Comparison of ENCODE assay signal across 30 cellular contexts in genomic region chr5:62561896-62562295, GRCh38.
"Had no signal": no experiment of that assay in that cellular context is flagged by ENCODE, and none has a peak within 500 bp of the region (broad histone marks: within the 10 kb centered on the region; RNA-seq: fewer than 3 reads in every experiment).

No MANE protein-coding gene starts in this region.

- H3K4me3 ChIP-seq: ascending aorta, cardiac muscle cell, colonic mucosa had no signal

- H3K9me3 ChIP-seq: ascending aorta, colonic mucosa had no signal

- H3K27me3 ChIP-seq: ascending aorta, cardiac muscle cell, colonic mucosa had no signal

- DNase-seq: activated B cell treated with CpG ODN at 0.5 μM for 24 hours; activated CD4-positive, alpha-beta memory T cell treated with anti-CD3 and anti-CD28 coated beads, Interleukin-2, amount 10 ng/mL, durations not matched to agents 7 days and 5 days; activated CD4-positive, alpha-beta T cell treated with anti-CD3 and anti-CD28 coated beads for 4 hours; activated CD4-positive, alpha-beta T cell treated with anti-CD3 and anti-CD28 coated beads, Interleukin-2, amount 10 ng/mL, durations not matched to agents 24 days and 14 days; activated CD4-positive, alpha-beta T cell treated with anti-CD3 and anti-CD28 coated beads, Interleukin-2, amount 50 U/mL, for 1 hour; activated CD4-positive, alpha-beta T cell treated with anti-CD3 and anti-CD28 coated beads, Interleukin-2, amount 50 U/mL, for 48 hours; activated CD4-positive, CD25-positive, alpha-beta regulatory T cell treated with anti-CD3 and anti-CD28 coated beads, Interleukin-2, amount 50 U/mL, for 72 hours; activated CD8-positive, alpha-beta memory T cell treated with anti-CD3 and anti-CD28 coated beads for 24 hours; activated CD8-positive, alpha-beta memory T cell treated with anti-CD3 and anti-CD28 coated beads, Interleukin-2, amount 10 ng/mL, durations not matched to agents 7 days and 5 days; activated CD8-positive, alpha-beta memory T cell treated with anti-CD3 and anti-CD28 coated beads, Interleukin-2, amount 50 U/mL, for 48 hours; activated CD8-positive, alpha-beta T cell treated with anti-CD3 and anti-CD28 coated beads, Interleukin-2, amount 10 ng/mL, durations not matched to agents 7 days and 5 days; activated effector memory CD4-positive, alpha-beta T cell treated with Interleukin-2 at 50 U/mL for 16 hours; activated gamma-delta T cell; activated naive CD4-positive, alpha-beta T cell treated with anti-CD3 and anti-CD28 coated beads, Interleukin-2, amount 10 ng/mL, durations not matched to agents 7 days and 5 days; activated naive CD4-positive, alpha-beta T cell treated with Interleukin-2 at 50 U/mL for 16 hours; activated naive CD8-positive, alpha-beta T cell treated with anti-CD3 and anti-CD28 coated beads, Interleukin-2, amount 10 ng/mL, durations not matched to agents 7 days and 5 days; activated naive CD8-positive, alpha-beta T cell treated with anti-CD3 and anti-CD28 coated beads, Interleukin-2, amount 50 U/mL, for 24 hours; activated T-cell treated with anti-CD3 and anti-CD28 coated beads, Interleukin-2, amount 50 U/mL, for 24 hours; activated T-cell treated with anti-CD3 and anti-CD28 coated beads, Interleukin-2, amount 50 U/mL, for 48 hours; amygdala; anterior cingulate cortex; caudate nucleus; cerebellar nuclear complex; colonic mucosa; T-helper 2 cell; T-helper 9 cell had no signal

- FAIRE-seq: bronchial epithelial cell had no signal

- H3K4me1 ChIP-seq: ascending aorta, colonic mucosa had no signal

- H3K36me3 ChIP-seq: cardiac muscle cell, colonic mucosa had no signal

- ATAC-seq: activated CD8-positive, alpha-beta memory T cell treated with anti-CD3 and anti-CD28 coated beads, Interleukin-2, amount 10 ng/mL, durations not matched to agents 7 days and 5 days; activated CD8-positive, alpha-beta T cell treated with anti-CD3 and anti-CD28 coated beads, Interleukin-2, amount 10 ng/mL, durations not matched to agents 7 days and 5 days; activated naive CD8-positive, alpha-beta T cell treated with anti-CD3 and anti-CD28 coated beads, Interleukin-2, amount 50 U/mL, for 24 hours had no signal

- H3K27ac ChIP-seq: ascending aorta, cardiac muscle cell, colonic mucosa, VCaP had no signal
